1 cellular context compared by ENCODE assay signal in the genomic region with DNA sequence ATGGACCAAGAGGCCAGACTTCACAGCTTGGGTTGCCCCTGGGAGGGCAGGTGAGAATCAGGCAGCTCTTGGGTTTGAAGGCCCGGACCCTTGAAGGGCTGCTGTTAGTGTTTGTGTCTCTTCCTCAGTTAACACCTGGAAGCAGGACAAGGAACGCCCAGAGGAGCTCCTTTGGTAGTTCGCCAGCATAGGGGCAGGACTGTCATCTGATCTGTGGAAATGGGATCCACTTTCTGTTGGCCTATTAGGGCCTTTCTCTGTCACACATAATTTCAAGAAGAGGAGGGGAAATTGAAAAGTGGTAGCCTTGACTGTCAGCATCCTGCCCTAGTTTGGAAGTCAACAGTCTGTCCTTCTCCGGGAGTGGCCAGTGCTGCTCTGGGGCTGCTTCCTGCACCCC.
TF ChIP-seq lines count a peak whose summit lies in the region.

No MANE protein-coding gene starts in this region.

TF ChIP-seq in HepG2, 621 proteins besides CTCF, POLR2A, EP300 and RAD21:
- 0 out of 2 replicates have a peak, but pooled peaks have one; percentile 5 for TF ChIP-seq SP2 (CRISPR knock-in tag; IDR thresholded peaks at IDR 0.05)
- TF ChIP-seq HOXA3 (CRISPR knock-in tag; IDR thresholded peaks at IDR 0.05) = 0 out of 2 replicates have a peak, but pooled peaks have one; percentile 7
- no peak for TF ChIP-seq IRF9 (CRISPR knock-in tag; IDR thresholded peaks at IDR 0.05; ENCODE audit: borderline replicate concordance)
- 0 out of 2 replicates have a peak, but pooled peaks have one; percentile 53 for TF ChIP-seq NFAT5 (CRISPR knock-in tag; IDR thresholded peaks at IDR 0.05)
- TF ChIP-seq DMTF1 (CRISPR knock-in tag; IDR thresholded peaks at IDR 0.05) = no peak
- TF ChIP-seq KLF15 (CRISPR knock-in tag; IDR thresholded peaks at IDR 0.05; ENCODE audit: borderline replicate concordance) = no peak
- no peak for TF ChIP-seq ZNF776 (CRISPR knock-in tag; IDR thresholded peaks at IDR 0.05)
- no peak for TF ChIP-seq RNF219 (CRISPR knock-in tag; IDR thresholded peaks at IDR 0.05)
- no peak for TF ChIP-seq NFIC (IDR thresholded peaks at IDR 0.05; ENCODE audit: low read length)
- TF ChIP-seq CENPBD1 (CRISPR knock-in tag; IDR thresholded peaks at IDR 0.05; ENCODE audit: borderline replicate concordance, low read depth) = no peak
- no peak for TF ChIP-seq ZSCAN25 (CRISPR knock-in tag; IDR thresholded peaks at IDR 0.05)
- peak; percentile 18; the same call in 1 of the 2 replicates for TF ChIP-seq EED (CRISPR knock-in tag; IDR thresholded peaks at IDR 0.05)
- TF ChIP-seq ZNF280B (CRISPR knock-in tag; IDR thresholded peaks at IDR 0.05; ENCODE audit: borderline replicate concordance) = no peak
- TF ChIP-seq ZNF160 (CRISPR knock-in tag; IDR thresholded peaks at IDR 0.05) = 0 out of 2 replicates have a peak, but pooled peaks have one; percentile 31
- TF ChIP-seq HNF4A (CRISPR knock-in tag; IDR thresholded peaks at IDR 0.05) = no peak
- TF ChIP-seq, protein P1, sequence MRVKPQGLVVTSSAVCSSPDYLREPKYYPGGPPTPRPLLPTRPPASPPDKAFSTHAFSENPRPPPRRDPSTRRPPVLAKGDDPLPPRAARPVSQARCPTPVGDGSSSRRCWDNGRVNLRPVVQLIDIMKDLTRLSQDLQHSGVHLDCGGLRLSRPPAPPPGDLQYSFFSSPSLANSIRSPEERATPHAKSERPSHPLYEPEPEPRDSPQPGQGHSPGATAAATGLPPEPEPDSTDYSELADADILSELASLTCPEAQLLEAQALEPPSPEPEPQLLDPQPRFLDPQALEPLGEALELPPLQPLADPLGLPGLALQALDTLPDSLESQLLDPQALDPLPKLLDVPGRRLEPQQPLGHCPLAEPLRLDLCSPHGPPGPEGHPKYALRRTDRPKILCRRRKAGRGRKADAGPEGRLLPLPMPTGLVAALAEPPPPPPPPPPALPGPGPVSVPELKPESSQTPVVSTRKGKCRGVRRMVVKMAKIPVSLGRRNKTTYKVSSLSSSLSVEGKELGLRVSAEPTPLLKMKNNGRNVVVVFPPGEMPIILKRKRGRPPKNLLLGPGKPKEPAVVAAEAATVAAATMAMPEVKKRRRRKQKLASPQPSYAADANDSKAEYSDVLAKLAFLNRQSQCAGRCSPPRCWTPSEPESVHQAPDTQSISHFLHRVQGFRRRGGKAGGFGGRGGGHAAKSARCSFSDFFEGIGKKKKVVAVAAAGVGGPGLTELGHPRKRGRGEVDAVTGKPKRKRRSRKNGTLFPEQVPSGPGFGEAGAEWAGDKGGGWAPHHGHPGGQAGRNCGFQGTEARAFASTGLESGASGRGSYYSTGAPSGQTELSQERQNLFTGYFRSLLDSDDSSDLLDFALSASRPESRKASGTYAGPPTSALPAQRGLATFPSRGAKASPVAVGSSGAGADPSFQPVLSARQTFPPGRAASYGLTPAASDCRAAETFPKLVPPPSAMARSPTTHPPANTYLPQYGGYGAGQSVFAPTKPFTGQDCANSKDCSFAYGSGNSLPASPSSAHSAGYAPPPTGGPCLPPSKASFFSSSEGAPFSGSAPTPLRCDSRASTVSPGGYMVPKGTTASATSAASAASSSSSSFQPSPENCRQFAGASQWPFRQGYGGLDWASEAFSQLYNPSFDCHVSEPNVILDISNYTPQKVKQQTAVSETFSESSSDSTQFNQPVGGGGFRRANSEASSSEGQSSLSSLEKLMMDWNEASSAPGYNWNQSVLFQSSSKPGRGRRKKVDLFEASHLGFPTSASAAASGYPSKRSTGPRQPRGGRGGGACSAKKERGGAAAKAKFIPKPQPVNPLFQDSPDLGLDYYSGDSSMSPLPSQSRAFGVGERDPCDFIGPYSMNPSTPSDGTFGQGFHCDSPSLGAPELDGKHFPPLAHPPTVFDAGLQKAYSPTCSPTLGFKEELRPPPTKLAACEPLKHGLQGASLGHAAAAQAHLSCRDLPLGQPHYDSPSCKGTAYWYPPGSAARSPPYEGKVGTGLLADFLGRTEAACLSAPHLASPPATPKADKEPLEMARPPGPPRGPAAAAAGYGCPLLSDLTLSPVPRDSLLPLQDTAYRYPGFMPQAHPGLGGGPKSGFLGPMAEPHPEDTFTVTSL (CRISPR knock-in tag; IDR thresholded peaks at IDR 0.05; ENCODE audit: borderline replicate concordance) = no peak
- TF ChIP-seq PHF5A (CRISPR knock-in tag; IDR thresholded peaks at IDR 0.05; ENCODE audit: low read depth, unreplicated experiment) = no peak
- peak; percentile 46; the same call in 1 of the 2 replicates for TF ChIP-seq NFKB2 (CRISPR knock-in tag; IDR thresholded peaks at IDR 0.05; ENCODE audit: borderline replicate concordance)
- TF ChIP-seq KDM1A (CRISPR knock-in tag; IDR thresholded peaks at IDR 0.05) = no peak
- no peak for TF ChIP-seq THAP11 (CRISPR knock-in tag; IDR thresholded peaks at IDR 0.05)
- no peak for TF ChIP-seq ZFP1 (CRISPR knock-in tag; IDR thresholded peaks at IDR 0.05)
- TF ChIP-seq TEAD2 (CRISPR knock-in tag; IDR thresholded peaks at IDR 0.05) = peak; percentile 49; the same call in 1 of the 2 replicates
- TF ChIP-seq SALL1 (CRISPR knock-in tag; IDR thresholded peaks at IDR 0.05) = 0 out of 2 replicates have a peak, but pooled peaks have one; percentile 5
- TF ChIP-seq FOXJ3 (CRISPR knock-in tag; IDR thresholded peaks at IDR 0.05; ENCODE audit: borderline replicate concordance) = 0 out of 2 replicates have a peak, but pooled peaks have one; percentile 11
- TF ChIP-seq HNRNPH1 (optimal IDR thresholded peaks at IDR 0.05; ENCODE audit: low read depth, low read length) = no peak
- TF ChIP-seq, protein P2, sequence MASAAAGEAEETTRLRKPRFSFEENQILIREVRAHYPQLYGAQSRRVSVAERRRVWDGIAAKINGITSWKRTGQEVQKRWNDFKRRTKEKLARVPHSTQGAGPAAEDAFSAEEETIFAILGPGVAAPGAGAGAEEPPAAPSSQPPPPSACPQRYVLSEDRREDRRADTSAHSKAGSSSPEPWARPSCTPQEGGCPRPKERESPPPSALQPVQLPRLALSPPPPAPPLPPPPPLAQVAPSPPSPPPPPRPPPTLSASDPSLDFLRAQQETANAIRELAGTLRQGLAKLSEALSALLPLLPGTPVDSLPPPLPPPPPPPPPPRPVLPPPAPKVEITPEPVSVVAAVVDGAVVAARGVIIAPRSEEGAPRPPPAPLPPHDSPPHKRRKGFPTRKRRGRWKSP (CRISPR knock-in tag; IDR thresholded peaks at IDR 0.05) = no peak
- no peak for TF ChIP-seq ZBTB20 (CRISPR knock-in tag; IDR thresholded peaks at IDR 0.05; ENCODE audit: borderline replicate concordance, low read depth)
- no peak for TF ChIP-seq RARA (CRISPR knock-in tag; IDR thresholded peaks at IDR 0.05)
- TF ChIP-seq, protein P3, sequence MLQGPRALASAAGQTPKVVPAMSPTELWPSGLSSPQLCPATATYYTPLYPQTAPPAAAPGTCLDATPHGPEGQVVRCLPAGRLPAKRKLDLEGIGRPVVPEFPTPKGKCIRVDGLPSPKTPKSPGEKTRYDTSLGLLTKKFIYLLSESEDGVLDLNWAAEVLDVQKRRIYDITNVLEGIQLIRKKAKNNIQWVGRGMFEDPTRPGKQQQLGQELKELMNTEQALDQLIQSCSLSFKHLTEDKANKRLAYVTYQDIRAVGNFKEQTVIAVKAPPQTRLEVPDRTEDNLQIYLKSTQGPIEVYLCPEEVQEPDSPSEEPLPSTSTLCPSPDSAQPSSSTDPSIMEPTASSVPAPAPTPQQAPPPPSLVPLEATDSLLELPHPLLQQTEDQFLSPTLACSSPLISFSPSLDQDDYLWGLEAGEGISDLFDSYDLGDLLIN (CRISPR knock-in tag; IDR thresholded peaks at IDR 0.05; ENCODE audit: borderline replicate concordance) = 0 out of 2 replicates have a peak, but pooled peaks have one; percentile 44
- no peak for TF ChIP-seq ESRRA (CRISPR knock-in tag; IDR thresholded peaks at IDR 0.05; ENCODE audit: low read depth)
TF ChIP-seq in HepG2: peak in this region for 10.
